ENCODE assay signal across 9 cellular contexts in genomic region chr2:190119257-190119656, GRCh38. TPM values are rescaled to one million over a fixed set of nuclear protein-coding genes. Genes with fewer than 3 reads are reported as not detected.
A peak's percentile ranks its signal among the peaks of the same experiment; 100 is the strongest.
DNase-seq lines count a peak whose midpoint lies in the region; ATAC-seq and TF ChIP-seq lines count a peak whose summit lies in the region.
"Had no signal": no experiment of that assay in that cellular context is flagged by ENCODE, and none has a peak within 500 bp of the region (broad histone marks: within the 10 kb centered on the region; RNA-seq: fewer than 3 reads in every experiment).

No MANE protein-coding gene starts in this region.

- in situ Hi-C loops in ACHN (cut with HindIII; ENCODE audit: low pct_ligation_motif_present, low pct_unique_long_range_greater_than_20kb, low sequenced_read_pairs), result no loop called here

- no peak for TF ChIP-seq CTCF in activated B cell treated with CpG ODN at 0.5 μM for 24 hours (IDR thresholded peaks at IDR 0.05)
- no peak for TF ChIP-seq CTCF in fibroblast of pulmonary artery (IDR thresholded peaks at IDR 0.05; ENCODE audit: low read length, missing control alignments)
- TF ChIP-seq CTCF in nephron (IDR thresholded peaks at IDR 0.05; ENCODE audit: unreplicated experiment in 3 of 3), result no peak

- H3K27me3 ChIP-seq in CD8-positive, alpha-beta memory T cell (ENCODE audit: insufficient read depth, low read length, poor library complexity, severe bottlenecking), result no peaks in the 10 kb centered on the region
- H3K27me3 ChIP-seq: SJSA1 had no signal

- H3K4me3 ChIP-seq in CD8-positive, alpha-beta memory T cell (ENCODE audit: low read length), result no peak overlapping the region
- H3K4me3 ChIP-seq in fibroblast of pulmonary artery (replicated peaks; ENCODE audit: low read depth, low read length), result peak overlapping the region; percentile 25
- H3K4me3 ChIP-seq: SJSA1 had no signal

- H3K36me3 ChIP-seq in CD8-positive, alpha-beta memory T cell (ENCODE audit: insufficient read depth, low read length), result no peaks in the 10 kb centered on the region
- H3K36me3 ChIP-seq: SJSA1 had no signal

- no peaks in the 10 kb centered on the region for H3K9me3 ChIP-seq in CD8-positive, alpha-beta memory T cell (ENCODE audit: low read length)
- H3K9me3 ChIP-seq: SJSA1 had no signal

- POLR2A ChIA-PET in CD8-positive, alpha-beta memory T cell (lab: Charles Lee), result no interaction called here
- POLR2A ChIA-PET in activated B cell treated with CpG ODN at 0.5 μM for 24 hours (lab: Charles Lee), result no interaction called here

- CTCF ChIA-PET in CD8-positive, alpha-beta memory T cell (lab: Charles Lee), result interaction anchor here (1.9 kb wide), 1 partner anchor 31 kb away, joined by 4 read pairs; no protein-coding TSS in a partner anchor
- CTCF ChIA-PET in activated B cell treated with CpG ODN at 0.5 μM for 24 hours (lab: Charles Lee), result no interaction called here

- ATAC-seq in activated B cell treated with CpG ODN at 0.5 μM for 24 hours (ENCODE audit: low read depth) (peak; percentile 86), GM21528 (IDR thresholded peaks at IDR 0.05; ENCODE audit: low FRiP score, unreplicated experiment) (no peak)

- H3K4me1 Mint-ChIP-seq in CD8-positive, alpha-beta memory T cell, result peaks cover 9 to 17% (median 17%) of the 10 kb centered on the region in 3 donors
- H3K4me1 Mint-ChIP-seq in activated B cell treated with CpG ODN at 0.5 μM for 24 hours, result peaks cover 28% of the 10 kb centered on the region
- H3K4me1 Mint-ChIP-seq in nephron, result peaks cover 19% of the 10 kb centered on the region

- H3K27ac Mint-ChIP-seq in CD8-positive, alpha-beta memory T cell, result peak overlapping the region in 4 of 8 donors; percentile 6 to 69 (median 47)
- peak overlapping the region; percentile 25 for H3K27ac Mint-ChIP-seq in activated B cell treated with CpG ODN at 0.5 μM for 24 hours
- H3K27ac Mint-ChIP-seq in nephron, result no peak overlapping the region

- intact Hi-C loops in activated B cell treated with CpG ODN at 0.5 μM for 24 hours (cut with micrococcal nuclease), result no loop called here

- no peaks in the 10 kb centered on the region for H3K36me3 Mint-ChIP-seq in CD8-positive, alpha-beta memory T cell
- no peaks in the 10 kb centered on the region for H3K36me3 Mint-ChIP-seq in activated B cell treated with CpG ODN at 0.5 μM for 24 hours (ENCODE audit: low read depth)
- H3K36me3 Mint-ChIP-seq in nephron (ENCODE audit: low read depth), result no peaks in the 10 kb centered on the region

- H3K27ac ChIP-seq in CD8-positive, alpha-beta memory T cell (ENCODE audit: low read depth, low read length), result no peak overlapping the region
- H3K27ac ChIP-seq: SJSA1 had no signal

- H3K9me3 Mint-ChIP-seq in CD8-positive, alpha-beta memory T cell, result no peaks in the 10 kb centered on the region
- H3K9me3 Mint-ChIP-seq in activated B cell treated with CpG ODN at 0.5 μM for 24 hours (no peaks in the 10 kb centered on the region), nephron (peaks cover 3% of the 10 kb centered on the region)

- DNase-seq in CD8-positive, alpha-beta memory T cell, result peak in 4 of 5 donors; percentile 11 to 64 (median 46)
- DNase-seq in activated B cell treated with CpG ODN at 0.5 μM for 24 hours (no peak), fibroblast of pulmonary artery (ENCODE audit: low read depth) (peak; percentile 21), ACHN (no peak), NOMO-1 (lab: John Stamatoyannopoulos, UW; ENCODE audit: unreplicated experiment in 2 of 2) (no peak)
- no peak for DNase-seq in activated CD4-positive, CD25-positive, alpha-beta regulatory T cell treated with anti-CD3 and anti-CD28 coated beads, Interleukin-2, amount 50 U/mL, for 72 hours

- H3K4me3 Mint-ChIP-seq in CD8-positive, alpha-beta memory T cell, result peak overlapping the region in 6 of 7 donors; percentile 8 to 61 (median 38)
- H3K4me3 Mint-ChIP-seq in activated B cell treated with CpG ODN at 0.5 μM for 24 hours, result peak overlapping the region; percentile 67
- peak overlapping the region; percentile 51 to 60 (median 53) for H3K4me3 Mint-ChIP-seq in nephron

- H3K27me3 Mint-ChIP-seq in CD8-positive, alpha-beta memory T cell, result peaks cover 3 to 10% of the 10 kb centered on the region in 2 donors
- peaks cover 2% of the 10 kb centered on the region for H3K27me3 Mint-ChIP-seq in activated B cell treated with CpG ODN at 0.5 μM for 24 hours
- H3K27me3 Mint-ChIP-seq in nephron (ENCODE audit: low read depth), result no peaks in the 10 kb centered on the region

- H3K4me1 ChIP-seq in CD8-positive, alpha-beta memory T cell (ENCODE audit: insufficient read depth, low read length), result no peaks in the 10 kb centered on the region

RNA-seq across cellular contexts. Expression of gene MSTN, which starts 56.7 kb away (rescaled TPM):
- not detected for total RNA-seq in CD8-positive, alpha-beta memory T cell
- not detected for polyA plus RNA-seq in CD8-positive, alpha-beta memory T cell
- total RNA-seq in activated B cell treated with CpG ODN at 0.5 μM for 24 hours, result not detected in 2 replicates

Comparison
In these comparisons a context has a peak if more than half of its experiments do, and no peak if none do; other contexts are left out.
1. DNase-seq: peak in CD8-positive, alpha-beta memory T cell (4 of 5) and fibroblast of pulmonary artery (single experiment); none in activated B cell treated with CpG ODN at 0.5 μM for 24 hours (single experiment), activated CD4-positive, CD25-positive, alpha-beta regulatory T cell treated with anti-CD3 and anti-CD28 coated beads, Interleukin-2, amount 50 U/mL, for 72 hours (single experiment), ACHN (single experiment) and NOMO-1 (0 of 2).
2. Peak in every context shown above with its lines, with median percentiles within 50 percentile points of each other: H3K4me3 Mint-ChIP-seq.